ENCODE assay signal across 34 cellular contexts in the genomic region with DNA sequence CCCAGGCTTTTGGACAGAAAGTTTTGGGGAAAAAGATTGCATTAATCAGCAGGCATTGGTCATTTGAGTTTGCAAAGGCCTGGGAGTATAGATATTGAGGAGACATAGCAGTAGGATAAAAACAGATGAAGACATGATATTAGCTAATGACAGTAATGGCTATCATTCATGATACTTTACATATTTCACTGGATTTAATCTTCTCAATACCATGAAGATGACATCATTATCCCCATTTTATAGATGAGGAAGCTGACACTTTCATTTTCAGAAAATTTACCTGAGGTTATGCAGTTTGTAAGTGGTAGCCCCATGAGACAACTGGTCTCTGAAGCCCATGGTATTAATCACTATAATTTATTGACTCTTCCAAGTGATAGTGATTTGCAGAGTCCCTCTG. TPM values are rescaled to one million over a fixed set of nuclear protein-coding genes. Genes with fewer than 3 reads are reported as not detected.
"Had no signal": no experiment of that assay in that cellular context is flagged by ENCODE, and none has a peak within 500 bp of the region (broad histone marks: within the 10 kb centered on the region; RNA-seq: fewer than 3 reads in every experiment).

No MANE protein-coding gene starts in this region.

- DNase-seq: natural killer cell; occipital lobe; ovary; posterior cingulate gyrus; psoas muscle; right cardiac atrium; spleen; stimulated activated CD4-positive, alpha-beta T cell treated with anti-CD3 and anti-CD28 coated beads, Interleukin-12 subunit alpha, Interleukin-12 subunit beta, amount 100 ng/mL, for 4 hours; stimulated activated CD4-positive, alpha-beta T cell treated with anti-CD3 and anti-CD28 coated beads, Interleukin-1b, Interleukin-23, amount 100 ng/mL, for 48 hours; stimulated activated CD4-positive, alpha-beta T cell treated with anti-CD3 and anti-CD28 coated beads, Interleukin-4, amount 100 ng/mL, for 1 hour; stimulated activated CD4-positive, alpha-beta T cell treated with anti-CD3 and anti-CD28 coated beads, Interleukin-4, amount 100 ng/mL, for 4 hours; stimulated activated CD8-positive, alpha-beta memory T cell treated with anti-CD3 and anti-CD28 coated beads, Interleukin-4, amount 100 ng/mL, for 48 hours; stimulated activated naive CD4-positive, alpha-beta T cell; stimulated activated naive CD8-positive, alpha-beta T cell treated with anti-CD3 and anti-CD28 coated beads, Interleukin-15, amount 100 ng/mL, for 72 hours; stimulated activated naive CD8-positive, alpha-beta T cell treated with anti-CD3 and anti-CD28 coated beads, Interleukin-15, Interleukin-2, amounts not matched to agents 100 U/mL and 50 U/mL, for 24 hours; substantia nigra; testis; tibial artery; transverse colon; upper lobe of right lung; uterus had no signal

- H3K9ac ChIP-seq: neural progenitor cell, parathyroid adenoma had no signal

- H3K79me2 ChIP-seq: parathyroid adenoma had no signal

- H3K4me2 ChIP-seq: smooth muscle cell had no signal

- H3K4me3 ChIP-seq: neural progenitor cell, ovary, psoas muscle, skin epidermis, smooth muscle cell, spleen, suprapubic skin, testis, tibial artery, transverse colon, upper lobe of right lung, uterus had no signal

- H3K36me3 ChIP-seq: neural progenitor cell, ovary, spleen, suprapubic skin, tibial artery, transverse colon, upper lobe of right lung, uterus had no signal

- H3K4me1 ChIP-seq: parathyroid adenoma, psoas muscle, spleen, suprapubic skin, testis, transverse colon, uterus had no signal

- H3K27ac ChIP-seq: neural progenitor cell, ovary, parathyroid adenoma, psoas muscle, skin epidermis, spleen, suprapubic skin, testis, transverse colon, upper lobe of right lung, uterus had no signal

- H3K9me3 ChIP-seq: ovary, psoas muscle, spleen, suprapubic skin, testis, tibial artery, transverse colon, upper lobe of right lung, uterus had no signal

- H2AFZ ChIP-seq: neural progenitor cell, parathyroid adenoma had no signal

- ATAC-seq: natural killer cell; psoas muscle; right cardiac atrium; sciatic nerve; stimulated activated memory B cell treated with anti-CD40 and anti-IgM and Interleukin-4, amounts not matched to agents 10 μg/mL and 1 μg/mL and 100 μg/mL, for 72 hours; stimulated activated naive CD8-positive, alpha-beta T cell treated with anti-CD3 and anti-CD28 coated beads, Interleukin-15, amount 100 ng/mL, for 72 hours; stimulated activated naive CD8-positive, alpha-beta T cell treated with anti-CD3 and anti-CD28 coated beads, Interleukin-15, Interleukin-2, amounts not matched to agents 100 U/mL and 50 U/mL, for 24 hours; upper lobe of right lung had no signal

- H3K27me3 ChIP-seq: ovary, suprapubic skin, testis, tibial artery, upper lobe of right lung, uterus had no signal

RNA-seq across cellular contexts. Expression of gene GLRA1, which starts 23.0 kb away (rescaled TPM):
- total RNA-seq: natural killer cell, osteoblast, ovary, progenitor cell of endocrine pancreas, psoas muscle, renal cortical epithelial cell, right cardiac atrium, sciatic nerve, smooth muscle cell, spleen, suprapubic skin, testis, transverse colon, upper lobe of right lung, urinary bladder, uterus had no signal
- polyA plus RNA-seq: neural cell, ovary, psoas muscle, right cardiac atrium, smooth muscle cell, spleen, thymus, urinary bladder had no signal
